ENCODE assay signal across 8 cellular contexts in the genomic region with DNA sequence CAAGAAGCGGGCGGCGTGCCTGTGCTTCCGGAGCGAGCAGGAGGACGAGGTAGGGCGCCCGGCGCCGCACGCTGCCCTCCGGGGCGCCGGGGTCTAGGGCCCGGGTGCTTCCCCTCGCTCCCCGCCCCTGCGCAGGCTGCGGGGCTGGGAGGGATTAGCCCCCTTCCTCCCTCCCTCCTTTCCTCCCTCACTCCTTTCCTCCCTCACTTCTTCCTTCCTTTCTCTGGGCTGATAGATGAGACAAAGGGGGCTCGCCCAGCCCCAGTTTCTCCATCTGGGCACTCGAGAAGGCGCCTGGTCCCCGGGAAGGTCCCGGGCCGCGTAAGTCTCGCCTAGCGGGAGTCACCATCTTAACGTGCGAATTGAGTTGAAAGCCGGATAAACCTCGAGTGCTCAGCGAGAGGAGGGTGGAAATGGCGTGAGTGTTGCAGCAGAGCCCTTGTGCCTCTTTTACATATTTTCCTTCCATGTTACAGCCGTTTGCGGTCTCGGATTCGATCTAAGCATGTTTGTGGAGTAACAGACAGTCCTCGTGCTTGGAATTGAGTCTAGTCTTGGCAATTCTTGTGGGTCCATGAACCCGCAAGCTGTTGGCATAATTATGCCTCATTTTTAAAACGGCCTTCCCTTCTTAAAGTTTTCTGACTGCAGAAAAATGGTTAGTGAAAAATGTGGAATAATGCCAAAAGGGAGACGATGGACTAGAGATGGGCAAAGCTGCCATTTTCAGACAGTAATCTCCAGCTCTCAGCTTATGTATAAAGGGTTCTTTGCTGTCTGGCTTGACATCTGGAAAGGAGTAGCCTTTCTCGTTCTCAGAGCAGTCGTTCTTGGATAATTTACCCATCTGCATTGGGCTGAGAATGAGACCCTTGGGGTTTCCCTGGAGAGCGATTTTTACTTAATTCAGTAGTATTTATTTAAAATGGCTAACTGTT. TPM values are rescaled to one million over a fixed set of nuclear protein-coding genes. Genes with fewer than 3 reads are reported as not detected.
DNase-seq lines count a peak whose midpoint lies in the region; ATAC-seq lines count a peak whose summit lies in the region.

No MANE protein-coding gene starts in this region.

- H3K9ac ChIP-seq in skeletal muscle satellite cell (ENCODE audit: low read depth, low read length) = peak overlapping the region; percentile 95

- H3K27me3 ChIP-seq in H7 (ENCODE audit: control insufficient read depth, insufficient read depth, low read length) = no peaks in the 10 kb centered on the region
- no peaks in the 10 kb centered on the region for H3K27me3 ChIP-seq in iPS DF 6.9 (ENCODE audit: control insufficient read depth, insufficient read depth, low read length)
- H3K27me3 ChIP-seq in skeletal muscle satellite cell (ENCODE audit: control insufficient read depth, insufficient read depth, low read length) = no peaks in the 10 kb centered on the region

- H3K36me3 ChIP-seq in H7 (replicated peaks; ENCODE audit: control insufficient read depth, insufficient read depth, low read length) (no peaks in the 10 kb centered on the region), iPS DF 6.9 (ENCODE audit: control insufficient read depth, insufficient read depth, low read length) (no peaks in the 10 kb centered on the region; the same call in 1 of the 2 replicates), skeletal muscle satellite cell (ENCODE audit: insufficient read depth, low read length) (no peaks in the 10 kb centered on the region)

- H3K4me3 Mint-ChIP-seq in T-helper 17 cell = peak overlapping the region; percentile 99

- WGBS in iPS DF 6.9 (ENCODE audit: insufficient coverage, insufficient read length) = no CpG with 5 or more reads among the region's 45 CpGs

- H3K36me3 Mint-ChIP-seq in T-helper 17 cell (ENCODE audit: low read depth) = peaks cover 4% of the 10 kb centered on the region

- H3K27ac ChIP-seq in angular gyrus (ENCODE audit: low read depth, low read length) (peak overlapping the region; percentile 85), iPS DF 6.9 (ENCODE audit: low read length) (no peak overlapping the region)

- H3K27me3 Mint-ChIP-seq in T-helper 17 cell = no peaks in the 10 kb centered on the region

- peak; percentile 60 for ATAC-seq in T-helper 17 cell

- DNase-seq in GM04504 (ENCODE audit: low read depth) = peak; percentile 51
- peak; percentile 74 for DNase-seq in H7
- peak; percentile 70 for DNase-seq in M059J (ENCODE audit: low read depth)
- peak; percentile 40 to 47 (median 44) for DNase-seq in T-helper 17 cell
- no peak for DNase-seq in iPS DF 6.9 (ENCODE audit: low read depth, low spot score)
- DNase-seq in NCI-H2196 treated with DMSO at 0.1 percent for 48 hours (lab: John Stamatoyannopoulos, UW; ENCODE audit: unreplicated experiment) = no peak

- H3K4me1 ChIP-seq in iPS DF 6.9 (ENCODE audit: control insufficient read depth, insufficient read depth, low read length) (peaks cover 2% of the 10 kb centered on the region; the same call in 1 of the 2 replicates), skeletal muscle satellite cell (ENCODE audit: control insufficient read depth, insufficient read depth, low read length) (peaks cover 22% of the 10 kb centered on the region)

- peak overlapping the region; percentile 87 for H3K4me2 ChIP-seq in skeletal muscle satellite cell (ENCODE audit: low read length)

- H3K4me1 Mint-ChIP-seq in T-helper 17 cell = peaks cover 38% of the 10 kb centered on the region

- H3K9me3 ChIP-seq in T-helper 17 cell (ENCODE audit: control insufficient read depth, low read length, poor library complexity, severe bottlenecking) (no peaks in the 10 kb centered on the region), iPS DF 6.9 (ENCODE audit: control insufficient read depth, insufficient read depth, low read length) (no peaks in the 10 kb centered on the region), skeletal muscle satellite cell (replicated peaks; ENCODE audit: low read length) (no peaks in the 10 kb centered on the region)

- H3K4me3 ChIP-seq in H7 (ENCODE audit: insufficient read depth, low read depth, low read length) = peak overlapping the region; percentile 86
- H3K4me3 ChIP-seq in iPS DF 6.9 (ENCODE audit: low read length) = peak overlapping the region; percentile 84
- H3K4me3 ChIP-seq in skeletal muscle satellite cell (ENCODE audit: low read length) = peak overlapping the region; percentile 80

- peak overlapping the region; percentile 96 for H3K27ac Mint-ChIP-seq in T-helper 17 cell

RNA-seq across cellular contexts. Expression of gene NUDT4, which starts 0.9 kb away (rescaled TPM):
- 60.0 and 73.2 TPM in 2 replicates for total RNA-seq in H7 (2014; rRNA removed; shearing (Covaris generic))
- total RNA-seq in M059J (2014; rRNA removed; shearing (Covaris generic)) = 48.4 and 48.5 TPM in 2 replicates
- total RNA-seq in T-helper 17 cell = 10 to 100 TPM; 60.4 to 78.8 TPM
- 40.2 and 47.9 TPM in 2 replicates for total RNA-seq in skeletal muscle satellite cell (2012; rRNA removed)

Comparison
In these comparisons a context has a peak if more than half of its experiments do, and no peak if none do; other contexts are left out.
1. DNase-seq: peak in GM04504 (single experiment), H7 (single experiment), M059J (single experiment) and T-helper 17 cell (3 of 3); none in iPS DF 6.9 (single experiment) and NCI-H2196 treated with DMSO at 0.1 percent for 48 hours (single experiment).
2. Peak in every context shown above with its lines, with median percentiles within 50 percentile points of each other: H3K4me3 ChIP-seq.